ENCODE assay signal across 2 cellular contexts in genomic region chr14:104271394-104271793, GRCh38.
A peak's percentile ranks its signal among the peaks of the same experiment; 100 is the strongest.
TF ChIP-seq lines count a peak whose summit lies in the region.

No MANE protein-coding gene starts in this region.

TF ChIP-seq in HEK293, 187 proteins besides CTCF, POLR2A, EP300 and RAD21:
- TF ChIP-seq ZBTB11 (tag by site-specific recombination; conservative IDR thresholded peaks at IDR 0.05; ENCODE audit: low read depth) (no peak), ZNF335 (tag by site-specific recombination; conservative IDR thresholded peaks at IDR 0.05) (peak; percentile 53), ZFP3 (tag by site-specific recombination; IDR thresholded peaks at IDR 0.05; ENCODE audit: low read depth) (no peak), ZSCAN16 (tag by site-specific recombination; IDR thresholded peaks at IDR 0.05) (no peak), ZNF629 (tag by site-specific recombination; IDR thresholded peaks at IDR 0.05) (no peak), ZNF157 (tag by site-specific recombination; IDR thresholded peaks at IDR 0.05) (no peak), ZNF426 (tag by site-specific recombination; IDR thresholded peaks at IDR 0.05) (no peak)
TF ChIP-seq in HEK293: peak in this region for 1.

TF ChIP-seq in SK-N-SH treated with all-trans-retinoic acid at 6 μM for 48 hours, 23 proteins besides CTCF, POLR2A, EP300 and RAD21 (continued from another document):
- TF ChIP-seq CSRNP3 (CRISPR knock-in tag; IDR thresholded peaks at IDR 0.05) (no peak), PATZ1 (CRISPR knock-in tag; IDR thresholded peaks at IDR 0.05; ENCODE audit: borderline replicate concordance) (no peak), GLIS3 (CRISPR knock-in tag; IDR thresholded peaks at IDR 0.05) (no peak), ZNF565 (CRISPR knock-in tag; conservative IDR thresholded peaks at IDR 0.05; ENCODE audit: low read depth) (no peak), TCF4 (CRISPR knock-in tag; IDR thresholded peaks at IDR 0.05; ENCODE audit: borderline replicate concordance) (no peak), CSDC2 (CRISPR knock-in tag; IDR thresholded peaks at IDR 0.05) (no peak), BACH2 (CRISPR knock-in tag; IDR thresholded peaks at IDR 0.05; ENCODE audit: borderline replicate concordance) (no peak), ZNF70 (CRISPR knock-in tag; IDR thresholded peaks at IDR 0.05) (no peak), PPARA (CRISPR knock-in tag; IDR thresholded peaks at IDR 0.05; ENCODE audit: borderline replicate concordance) (no peak), ZFP30 (CRISPR knock-in tag; IDR thresholded peaks at IDR 0.05) (no peak), ZNF8 (CRISPR knock-in tag; IDR thresholded peaks at IDR 0.05) (no peak), POU6F1 (CRISPR knock-in tag; IDR thresholded peaks at IDR 0.05; ENCODE audit: borderline replicate concordance, low read depth) (no peak), TOX (CRISPR knock-in tag; IDR thresholded peaks at IDR 0.05; ENCODE audit: borderline replicate concordance) (no peak), CREB5 (CRISPR knock-in tag; IDR thresholded peaks at IDR 0.05; ENCODE audit: low read depth) (no peak), RARB (CRISPR knock-in tag; IDR thresholded peaks at IDR 0.05) (no peak)
